Comparison of ENCODE assay signal across 1 cellular context in the genomic region with DNA sequence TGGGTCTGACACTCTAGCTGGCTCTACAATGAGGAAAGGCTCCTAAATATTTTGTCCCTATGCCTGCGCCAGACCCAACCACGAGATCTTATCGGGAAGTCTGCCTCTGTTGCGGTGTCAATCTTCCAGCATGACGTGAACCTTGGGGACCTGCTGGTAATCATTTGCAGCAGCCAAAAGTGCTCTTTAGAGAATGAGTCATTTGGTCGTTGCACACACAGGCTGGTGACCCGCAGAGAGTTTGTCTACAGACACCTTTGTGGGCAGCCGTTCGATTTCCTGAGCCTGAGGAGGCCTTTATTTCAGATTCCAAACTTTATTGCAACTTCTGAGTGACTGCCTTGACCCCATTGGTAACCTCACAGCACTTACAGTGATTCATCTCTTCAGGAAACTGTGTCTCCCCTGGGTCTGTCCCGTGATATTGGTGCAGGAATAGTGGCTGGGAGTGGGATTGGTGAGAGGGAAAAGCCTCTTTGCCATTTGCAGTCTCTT.
TF ChIP-seq lines count a peak whose summit lies in the region.

No MANE protein-coding gene starts in this region.

TF ChIP-seq in PFSK-1, 5 proteins besides CTCF, POLR2A, EP300 and RAD21 (continued from another document):
- TF ChIP-seq POLR2AphosphoS5 (IDR thresholded peaks at IDR 0.05; ENCODE audit: low read depth, low read length): peak; percentile 72; the same call in 1 of the 2 replicates
- TF ChIP-seq FOXP2 (optimal IDR thresholded peaks at IDR 0.05; ENCODE audit: borderline replicate concordance, extremely low read depth, extremely low read length, insufficient read depth): peak; percentile 59
- TF ChIP-seq SIN3A (IDR thresholded peaks at IDR 0.05; ENCODE audit: borderline replicate concordance, insufficient read depth, low read length): peak; percentile 63; the same call in 1 of the 2 replicates
- no peak for TF ChIP-seq TAF1 (IDR thresholded peaks at IDR 0.05; ENCODE audit: borderline replicate concordance, insufficient read depth, low read length)
TF ChIP-seq in PFSK-1: peak in this region for 4.
